In genomic region chr1:156680056-156680455, GRCh38 we compare ENCODE assay signal across 28 cellular contexts. TPM values are rescaled to one million over a fixed set of nuclear protein-coding genes. Genes with fewer than 3 reads are reported as not detected.
A peak's percentile ranks its signal among the peaks of the same experiment; 100 is the strongest.
DNase-seq lines count a peak whose midpoint lies in the region; ATAC-seq and TF ChIP-seq lines count a peak whose summit lies in the region.
"Had no signal": no experiment of that assay in that cellular context is flagged by ENCODE, and none has a peak within 500 bp of the region (broad histone marks: within the 10 kb centered on the region; RNA-seq: fewer than 3 reads in every experiment).

No MANE protein-coding gene starts in this region.

- no peak overlapping the region for H3K4me2 ChIP-seq in GM23338
- H3K4me2 ChIP-seq in neural progenitor cell: no peak overlapping the region
- H3K4me2 ChIP-seq: BLaER1 had no signal

- POLR2A ChIA-PET in HEK293 (lab: Yijun Ruan, JAX): interaction anchor here (0.7 kb wide), 1 partner anchor 13 kb away, joined by 3 read pairs; no protein-coding TSS in a partner anchor
- POLR2A ChIA-PET in MCF 10A (lab: Yijun Ruan, JAX): interaction anchor here (0.7 to 1.3 kb wide), 2 partner anchors 9 to 48 kb away, joined by 3 read pairs; partner anchors contain the start of genes ISG20L2 and METTL25B

- H3K27ac ChIP-seq in GM23338 (ENCODE audit: low read depth) (no peak overlapping the region), HEK293 (ENCODE audit: extremely low read depth, low read depth, low read length) (no peak overlapping the region), neural progenitor cell (no peak overlapping the region)
- H3K27ac ChIP-seq: BLaER1 had no signal

- H3K36me3 ChIP-seq in GM23338 (ENCODE audit: insufficient read depth) (no peaks in the 10 kb centered on the region), HEK293 (ENCODE audit: control insufficient read depth in 2 of 2, insufficient read depth in 1 of 2, low read length in 2 of 2) (peaks cover 0 to under 1% of the 10 kb centered on the region in 2 experiments; a peak in 1 of 3 replicates), neural progenitor cell (no peaks in the 10 kb centered on the region)
- H3K36me3 ChIP-seq: BE2C, BLaER1 had no signal

- H3K36me3 Mint-ChIP-seq in GM23338 (ENCODE audit: low read depth): peaks cover 9% of the 10 kb centered on the region
- H3K36me3 Mint-ChIP-seq in neural progenitor cell: no peaks in the 10 kb centered on the region
- H3K36me3 Mint-ChIP-seq in MCF 10A (ENCODE audit: insufficient read depth, unreplicated experiment): peaks cover 5% of the 10 kb centered on the region
- H3K36me3 Mint-ChIP-seq: CD4-positive, alpha-beta memory T cell; CD4-positive, CD25-positive, alpha-beta regulatory T cell; CD8-positive, alpha-beta memory T cell had no signal

- H3K4me1 ChIP-seq in GM23338 (ENCODE audit: insufficient read depth) (peaks cover 26% of the 10 kb centered on the region), HEK293 (ENCODE audit: control insufficient read depth, insufficient read depth, low read length) (no peaks in the 10 kb centered on the region), neural progenitor cell (peaks cover 10% of the 10 kb centered on the region)

- intact Hi-C loops in MCF 10A (cut with micrococcal nuclease): no loop called here

- no peak overlapping the region for H3K9ac ChIP-seq in neural progenitor cell
- H3K9ac ChIP-seq: BLaER1 had no signal

- H3K4me3 Mint-ChIP-seq in GM23338: no peak overlapping the region
- H3K4me3 Mint-ChIP-seq in neural progenitor cell: peak overlapping the region; percentile 1
- no peak overlapping the region for H3K4me3 Mint-ChIP-seq in MCF 10A (ENCODE audit: unreplicated experiment)
- H3K4me3 Mint-ChIP-seq: CD4-positive, alpha-beta memory T cell; CD4-positive, CD25-positive, alpha-beta regulatory T cell; CD8-positive, alpha-beta memory T cell had no signal

- TF ChIP-seq CTCF in GM23338 (conservative IDR thresholded peaks at IDR 0.05; ENCODE audit: low read depth in 2 of 2): no peak
- no peak for TF ChIP-seq CTCF in HEK293 (tag by site-specific recombination; IDR thresholded peaks at IDR 0.05)
- no peak for TF ChIP-seq CTCF in neural progenitor cell (IDR thresholded peaks at IDR 0.05)
- no peak for TF ChIP-seq CTCF in MCF 10A (IDR thresholded peaks at IDR 0.05; ENCODE audit: unreplicated experiment)

- peaks cover 23% of the 10 kb centered on the region for H3K27me3 ChIP-seq in GM23338 (ENCODE audit: insufficient read depth)
- peaks cover 20% of the 10 kb centered on the region for H3K27me3 ChIP-seq in neural progenitor cell
- H3K27me3 ChIP-seq: BE2C had no signal

- no peaks in the 10 kb centered on the region for H4K20me1 ChIP-seq in GM23338 (replicated peaks; ENCODE audit: insufficient read depth)
- H4K20me1 ChIP-seq in neural progenitor cell (ENCODE audit: low read depth): peaks cover 19% of the 10 kb centered on the region
- H4K20me1 ChIP-seq: BLaER1 had no signal

- H3K9me3 Mint-ChIP-seq in GM23338 (no peaks in the 10 kb centered on the region; the same call in 2 of the 3 replicates), neural progenitor cell (no peaks in the 10 kb centered on the region), MCF 10A (ENCODE audit: unreplicated experiment) (no peaks in the 10 kb centered on the region)
- H3K9me3 Mint-ChIP-seq: CD4-positive, alpha-beta memory T cell; CD4-positive, CD25-positive, alpha-beta regulatory T cell; CD8-positive, alpha-beta memory T cell had no signal

- ATAC-seq in GM23338 (no peak), HG02970 (IDR thresholded peaks at IDR 0.05; ENCODE audit: low FRiP score, unreplicated experiment) (no peak), HG03571 (IDR thresholded peaks at IDR 0.05; ENCODE audit: unreplicated experiment) (no peak)
- ATAC-seq: GM12878 had no signal

- H3K4me3 ChIP-seq in GM23338: no peak overlapping the region
- H3K4me3 ChIP-seq in HEK293 (ENCODE audit: low read depth, low read length): no peak overlapping the region
- H3K4me3 ChIP-seq in neural progenitor cell: no peak overlapping the region
- H3K4me3 ChIP-seq: BLaER1, GM12878 had no signal

- peaks cover 21% of the 10 kb centered on the region for H3K79me2 ChIP-seq in GM23338 (replicated peaks; ENCODE audit: insufficient read depth)
- peaks cover 26% of the 10 kb centered on the region for H3K79me2 ChIP-seq in neural progenitor cell (ENCODE audit: low read depth)

- H3F3A ChIP-seq in GM23338 (replicated peaks; ENCODE audit: low read depth): no peaks in the 10 kb centered on the region
- H3F3A ChIP-seq in neural progenitor cell (ENCODE audit: low read depth): peaks cover 19% of the 10 kb centered on the region

- no peaks in the 10 kb centered on the region for H3K9me2 ChIP-seq in GM23338 (ENCODE audit: insufficient read depth)

- H2AFZ ChIP-seq in GM23338: no peak overlapping the region
- no peak overlapping the region for H2AFZ ChIP-seq in neural progenitor cell (replicated peaks)

- BruUV-seq in MCF 10A (replicated peaks; lab: Mats Ljungman, UMichigan): no TSS peak

- DNase-seq in GM23338 (ENCODE audit: low spot score): no peak
- DNase-seq in neural progenitor cell (ENCODE audit: low spot score): no peak
- DNase-seq in MCF 10A (ENCODE audit: unreplicated experiment): no peak
- DNase-seq: 8988T; ACHN; BE2C; C1 segment of cervical spinal cord; CD4-positive, alpha-beta memory T cell; CD4-positive, CD25-positive, alpha-beta regulatory T cell; CD8-positive, alpha-beta memory T cell; COR-L47; DMS 273 treated with DMSO at 0.1 percent for 48 hours; DMS153; DMS53; DMS79; DND-41; EL; GDM1 had no signal

- H3K9me3 ChIP-seq in HEK293 (ENCODE audit: control insufficient read depth, insufficient read depth, low read depth, low read length) (no peaks in the 10 kb centered on the region), neural progenitor cell (ENCODE audit: low read depth) (no peaks in the 10 kb centered on the region)
- H3K9me3 ChIP-seq: BE2C, BLaER1 had no signal

- CTCF ChIA-PET in HEK293 (lab: Yijun Ruan, JAX) (interaction anchor here (0.5 to 21.1 kb wide), 13 partner anchors 11 to 1205 kb away, joined by 3 to 564 read pairs (median 4); partner anchors contain the start of genes CRABP2, HAPLN2, ISG20L2 and METTL25B), MCF 10A (lab: Yijun Ruan, JAX) (interaction anchor here (0.5 to 47.2 kb wide), 14 partner anchors 10 to 985 kb away, joined by 3 to 2415 read pairs (median 4); partner anchors contain the start of genes CRABP2, ISG20L2 and METTL25B)

- peaks cover 42% of the 10 kb centered on the region for H3K4me1 Mint-ChIP-seq in GM23338
- peaks cover 26% of the 10 kb centered on the region for H3K4me1 Mint-ChIP-seq in neural progenitor cell
- peaks cover 23% of the 10 kb centered on the region for H3K4me1 Mint-ChIP-seq in MCF 10A (ENCODE audit: insufficient read depth, unreplicated experiment)

- H3K27ac Mint-ChIP-seq in GM23338: no peak overlapping the region
- H3K27ac Mint-ChIP-seq in neural progenitor cell: no peak overlapping the region
- no peak overlapping the region for H3K27ac Mint-ChIP-seq in MCF 10A (ENCODE audit: low read depth, unreplicated experiment)
- H3K27ac Mint-ChIP-seq: CD4-positive, CD25-positive, alpha-beta regulatory T cell; CD8-positive, alpha-beta memory T cell had no signal

- H3K27me3 Mint-ChIP-seq in GM23338 (ENCODE audit: insufficient read depth, low read depth, poor library complexity): peaks cover 23% of the 10 kb centered on the region
- H3K27me3 Mint-ChIP-seq in neural progenitor cell (ENCODE audit: insufficient read depth, low read depth): peaks cover 6% of the 10 kb centered on the region
- H3K27me3 Mint-ChIP-seq in MCF 10A (ENCODE audit: insufficient read depth, unreplicated experiment): peaks cover 27% of the 10 kb centered on the region

TF ChIP-seq in HEK293, 187 proteins besides CTCF, POLR2A, EP300 and RAD21 (continues in another document):
- TF ChIP-seq ZNF473 (tag by site-specific recombination; IDR thresholded peaks at IDR 0.05) (no peak), ZNF146 (tag by site-specific recombination; IDR thresholded peaks at IDR 0.05) (no peak)

TF ChIP-seq in PFSK-1, 5 proteins besides CTCF, POLR2A, EP300 and RAD21 (continues in another document):
- TF ChIP-seq FOXP2 (optimal IDR thresholded peaks at IDR 0.05; ENCODE audit: borderline replicate concordance, extremely low read depth, extremely low read length, insufficient read depth): no peak

RNA-seq across cellular contexts. Expression of gene NES, which starts 2.8 kb away (rescaled TPM):
- 85.3 and 95.9 TPM in 2 replicates for total RNA-seq in GM23338 (2014; rRNA removed; shearing (Covaris generic))
- 25.0 and 27.5 TPM in 2 replicates for polyA plus RNA-seq in GM23338 (2016; fragmentation: Nextera tagmentation; extraction: Ambion mirVana)
- polyA plus RNA-seq in PFSK-1 (2012; ENCODE audit: insufficient read length, low read depth): 58.4 TPM
- total RNA-seq in neural progenitor cell (ENCODE audit: low replicate concordance) (83.8 and 219 TPM in 2 replicates), MCF 10A (2022) (not detected in 2 replicates)
- total RNA-seq: CD4-positive, alpha-beta memory T cell; CD8-positive, alpha-beta memory T cell had no signal
- polyA plus RNA-seq: CD14-positive monocyte; CD4-positive, alpha-beta memory T cell; CD4-positive, CD25-positive, alpha-beta regulatory T cell; CD8-positive, alpha-beta memory T cell had no signal

RNA-seq across cellular contexts. Expression of gene CRABP2, which starts 25.3 kb away (rescaled TPM):
- 35.1 and 45.9 TPM in 2 replicates for total RNA-seq in GM23338 (2014; rRNA removed; shearing (Covaris generic))
- 137 and 138 TPM in 2 replicates for polyA plus RNA-seq in GM23338 (2016; fragmentation: Nextera tagmentation; extraction: Ambion mirVana)
- polyA plus RNA-seq in PFSK-1 (2012; ENCODE audit: insufficient read length, low read depth): 1.0 TPM
- total RNA-seq in neural progenitor cell (ENCODE audit: low replicate concordance) (110 and 156 TPM in 2 replicates), MCF 10A (2022) (0.98 and 1.9 TPM in 2 replicates)
- polyA plus RNA-seq: CD4-positive, CD25-positive, alpha-beta regulatory T cell; CD8-positive, alpha-beta memory T cell had no signal

RNA-seq across cellular contexts. Expression of gene BCAN, which starts 38.1 kb away (rescaled TPM):
- 5.5 and 8.0 TPM in 2 replicates for total RNA-seq in GM23338 (2014; rRNA removed; shearing (Covaris generic))
- 2.3 and 3.6 TPM in 2 replicates for polyA plus RNA-seq in GM23338 (2016; fragmentation: Nextera tagmentation; extraction: Ambion mirVana)
- 1.8 TPM for polyA plus RNA-seq in PFSK-1 (2012; ENCODE audit: insufficient read length, low read depth)
- total RNA-seq in neural progenitor cell (ENCODE audit: low replicate concordance) (0.46 TPM in 1 of 2 replicates, not detected in the other), MCF 10A (2022) (0.37 TPM in 1 of 2 replicates, not detected in the other)
- total RNA-seq: A673; CD4-positive, alpha-beta memory T cell; CD4-positive, CD25-positive, alpha-beta regulatory T cell; CD8-positive, alpha-beta memory T cell; Daoy had no signal
- polyA plus RNA-seq: AG04450; CD14-positive monocyte; CD4-positive, alpha-beta memory T cell; CD4-positive, CD25-positive, alpha-beta regulatory T cell; CD8-positive, alpha-beta memory T cell had no signal

RNA-seq across cellular contexts. Expression of gene METTL25B, which starts 48.2 kb away (rescaled TPM):
- total RNA-seq in GM23338 (2014; rRNA removed; shearing (Covaris generic)): 12.9 and 18.3 TPM in 2 replicates
- polyA plus RNA-seq in GM23338 (2016; fragmentation: Nextera tagmentation; extraction: Ambion mirVana): 18.1 and 21.1 TPM in 2 replicates
- polyA plus RNA-seq in PFSK-1 (2012; ENCODE audit: insufficient read length, low read depth): 24.8 TPM
- total RNA-seq in neural progenitor cell (ENCODE audit: low replicate concordance) (21.4 and 26.5 TPM in 2 replicates), MCF 10A (2022) (46.0 and 68.9 TPM in 2 replicates)

RNA-seq across cellular contexts. Expression of gene ISG20L2, which starts 48.5 kb away (rescaled TPM):
- total RNA-seq in GM23338 (2014; rRNA removed; shearing (Covaris generic)): 34.9 and 50.9 TPM in 2 replicates
- polyA plus RNA-seq in GM23338 (2016; fragmentation: Nextera tagmentation; extraction: Ambion mirVana): 22.2 and 23.1 TPM in 2 replicates
- polyA plus RNA-seq in PFSK-1 (2012; ENCODE audit: insufficient read length, low read depth): 18.2 TPM
- total RNA-seq in neural progenitor cell (ENCODE audit: low replicate concordance) (17.4 and 23.7 TPM in 2 replicates), MCF 10A (2022) (49.9 and 57.5 TPM in 2 replicates)

Comparison
In these comparisons a context has a peak if more than half of its experiments do, and no peak if none do; other contexts are left out.
1. RNA of gene NES, which starts 2.8 kb away (total RNA-seq): 85.3 to 95.9 TPM in GM23338 and 83.8 to 219 TPM in neural progenitor cell; not detected in MCF 10A; every median in the first group is over 10 times any median in the second.
2. RNA of gene CRABP2, which starts 25.3 kb away (total RNA-seq): 110 to 156 TPM in neural progenitor cell and 35.1 to 45.9 TPM in GM23338; 0.98 to 1.9 TPM in MCF 10A; every median in the first group is over 10 times any median in the second.